ENCODE assay signal across 14 cellular contexts in genomic region chr15:69395460-69395859, GRCh38. TPM values are rescaled to one million over a fixed set of nuclear protein-coding genes. Genes with fewer than 3 reads are reported as not detected.
DNase-seq lines count a peak whose midpoint lies in the region; ATAC-seq and TF ChIP-seq lines count a peak whose summit lies in the region.
"Had no signal": no experiment of that assay in that cellular context is flagged by ENCODE, and none has a peak within 500 bp of the region (broad histone marks: within the 10 kb centered on the region; RNA-seq: fewer than 3 reads in every experiment).

No MANE protein-coding gene starts in this region.

- H2BK120ac ChIP-seq in neuronal stem cell (ENCODE audit: low read depth, low read length), result no peak overlapping the region

- H3K4ac ChIP-seq in neuronal stem cell (ENCODE audit: low read length), result no peak overlapping the region

- no peak overlapping the region for H4K8ac ChIP-seq in neuronal stem cell (ENCODE audit: low read depth, low read length)

- H3K4me1 ChIP-seq in right atrium auricular region, result peaks cover 0 to 9% of the 10 kb centered on the region in 2 donors
- H3K4me1 ChIP-seq in neuronal stem cell (ENCODE audit: control insufficient read depth in 2 of 2, insufficient read depth in 1 of 2, low read depth in 1 of 2, low read length in 2 of 2), result peaks cover 4 to 15% of the 10 kb centered on the region in 2 donors

- H3K36me3 ChIP-seq in right atrium auricular region, result no peaks in the 10 kb centered on the region
- no peaks in the 10 kb centered on the region for H3K36me3 ChIP-seq in neuronal stem cell (replicated peaks in 1 of 2; ENCODE audit: control insufficient read depth in 2 of 2, insufficient read depth in 2 of 2, low read length in 2 of 2)
- H3K36me3 ChIP-seq: BLaER1, HAP-1 had no signal

- H2BK15ac ChIP-seq in neuronal stem cell (ENCODE audit: low read length), result no peak overlapping the region

- no peak overlapping the region for H3K4me3 ChIP-seq in right atrium auricular region
- H3K4me3 ChIP-seq in neuronal stem cell (ENCODE audit: low read length in 2 of 2), result no peak overlapping the region
- H3K4me3 ChIP-seq: BLaER1, HAP-1 had no signal

- no peak for TF ChIP-seq CTCF in right atrium auricular region (IDR thresholded peaks at IDR 0.05)

- H3K4me1 Mint-ChIP-seq in activated naive CD8-positive, alpha-beta T cell treated with anti-CD3 and anti-CD28 coated beads, Interleukin-2, amount 50 U/mL, for 24 hours, result peaks cover 19% of the 10 kb centered on the region

- no peak overlapping the region for H3K27ac ChIP-seq in right atrium auricular region
- no peak overlapping the region for H3K27ac ChIP-seq in neuronal stem cell (replicated peaks; ENCODE audit: low read length)
- H3K27ac ChIP-seq: BLaER1 had no signal

- no peak for ATAC-seq in Right ventricle myocardium inferior
- no peak for ATAC-seq in activated naive CD8-positive, alpha-beta T cell treated with anti-CD3 and anti-CD28 coated beads, Interleukin-2, amount 50 U/mL, for 24 hours
- ATAC-seq in HG03521 (IDR thresholded peaks at IDR 0.05; ENCODE audit: unreplicated experiment), result no peak

- H3K9me3 ChIP-seq in right atrium auricular region, result no peaks in the 10 kb centered on the region
- H3K9me3 ChIP-seq in neuronal stem cell (replicated peaks in 1 of 2; ENCODE audit: control insufficient read depth in 2 of 2, insufficient read depth in 1 of 2, low read depth in 1 of 2, low read length in 2 of 2), result no peaks in the 10 kb centered on the region
- H3K9me3 ChIP-seq: BLaER1, HAP-1 had no signal

- H4K91ac ChIP-seq in neuronal stem cell (ENCODE audit: low read depth, low read length, poor library complexity), result no peak overlapping the region

- no peak overlapping the region for H2BK12ac ChIP-seq in neuronal stem cell (ENCODE audit: low read length)

- peak overlapping the region; percentile 91 for H2AFZ ChIP-seq in neuronal stem cell (ENCODE audit: low read length)

- H3K9ac ChIP-seq in neuronal stem cell (ENCODE audit: low read depth, low read length, poor library complexity), result no peak overlapping the region
- H3K9ac ChIP-seq: BLaER1 had no signal

- no peak overlapping the region for H3K27ac Mint-ChIP-seq in activated naive CD8-positive, alpha-beta T cell treated with anti-CD3 and anti-CD28 coated beads, Interleukin-2, amount 50 U/mL, for 24 hours
- H3K27ac Mint-ChIP-seq: CD4-positive, alpha-beta T cell had no signal

- H3K4me2 ChIP-seq in neuronal stem cell (ENCODE audit: insufficient read depth, low read length, poor library complexity, severe bottlenecking), result no peak overlapping the region
- H3K4me2 ChIP-seq: BLaER1 had no signal

- H3K18ac ChIP-seq in neuronal stem cell (ENCODE audit: low read length), result no peak overlapping the region

- H3K23ac ChIP-seq in neuronal stem cell (ENCODE audit: low read depth, low read length, poor library complexity), result no peak overlapping the region

- no peak overlapping the region for H2BK5ac ChIP-seq in neuronal stem cell (ENCODE audit: low read length)

- intact Hi-C loops in Right ventricle myocardium inferior (cut with DNase I), result loop anchor here (10.0 kb wide), 1 partner anchor 231 kb away; the partner anchor contains the start of gene GLCE

- no peaks in the 10 kb centered on the region for H3K79me1 ChIP-seq in neuronal stem cell (ENCODE audit: low read depth, low read length)

- no peak overlapping the region for H2AK5ac ChIP-seq in neuronal stem cell (ENCODE audit: low read depth, low read length)

- H3K36me3 Mint-ChIP-seq in activated naive CD8-positive, alpha-beta T cell treated with anti-CD3 and anti-CD28 coated beads, Interleukin-2, amount 50 U/mL, for 24 hours (ENCODE audit: low read depth), result no peaks in the 10 kb centered on the region

- H3K9me3 Mint-ChIP-seq in activated naive CD8-positive, alpha-beta T cell treated with anti-CD3 and anti-CD28 coated beads, Interleukin-2, amount 50 U/mL, for 24 hours, result no peaks in the 10 kb centered on the region
- H3K9me3 Mint-ChIP-seq: CD4-positive, alpha-beta T cell had no signal

- H3K27me3 ChIP-seq in right atrium auricular region, result no peaks in the 10 kb centered on the region
- peaks cover 0 to 21% (median 0%) of the 10 kb centered on the region in 3 experiments for H3K27me3 ChIP-seq in neuronal stem cell (ENCODE audit: control insufficient read depth in 3 of 3, insufficient read depth in 3 of 3, low read depth in 1 of 3, low read length in 3 of 3)
- H3K27me3 ChIP-seq: BLaER1 had no signal

- H3K14ac ChIP-seq in neuronal stem cell (ENCODE audit: low read length), result no peak overlapping the region

- DNase-seq in right atrium auricular region (ENCODE audit: low spot score) (peak; percentile 5), Right ventricle myocardium inferior (ENCODE audit: missing footprints) (no peak), islet precursor cell (peak; percentile 34), neuronal stem cell (ENCODE audit: low spot score) (no peak), RPMI8226 (no peak)
- DNase-seq in activated naive CD8-positive, alpha-beta T cell treated with anti-CD3 and anti-CD28 coated beads, Interleukin-2, amount 50 U/mL, for 24 hours, result no peak
- DNase-seq: 8988T; AML-193; Calu3; CD4-positive, alpha-beta T cell; DMS 273 treated with DMSO at 0.1 percent for 48 hours had no signal

- H3K4me3 Mint-ChIP-seq in activated naive CD8-positive, alpha-beta T cell treated with anti-CD3 and anti-CD28 coated beads, Interleukin-2, amount 50 U/mL, for 24 hours, result no peak overlapping the region
- H3K4me3 Mint-ChIP-seq: CD4-positive, alpha-beta T cell had no signal

- WGBS in neuronal stem cell (ENCODE audit: extremely low coverage in 2 of 2, insufficient read length in 2 of 2, insufficient replicate concordance in 1 of 2), 2 donors, result no CpG with 5 or more reads among the region's 10 CpGs

- no peaks in the 10 kb centered on the region for H3K27me3 Mint-ChIP-seq in activated naive CD8-positive, alpha-beta T cell treated with anti-CD3 and anti-CD28 coated beads, Interleukin-2, amount 50 U/mL, for 24 hours
- H3K27me3 Mint-ChIP-seq: CD4-positive, alpha-beta T cell had no signal

RNA-seq across cellular contexts. Expression of gene KIF23, which starts 18.7 kb away (rescaled TPM):
- total RNA-seq in right atrium auricular region (1 to 10 TPM; 1.3 to 3.6 TPM), Right ventricle myocardium inferior (1.5 TPM)
- polyA plus RNA-seq in neuronal stem cell (2013, experiment 1 of 2), result 46.3 TPM
- polyA plus RNA-seq in neuronal stem cell (2013, experiment 2 of 2), result 44.5 TPM

RNA-seq across cellular contexts. Expression of gene RPLP1, which starts 57.2 kb away (rescaled TPM):
- total RNA-seq in right atrium auricular region (100 to 1,000 TPM; 560 to 705 TPM), Right ventricle myocardium inferior (1,256 TPM)
- polyA plus RNA-seq in neuronal stem cell (2013, experiment 1 of 2), result 3,764 TPM
- 3,897 TPM for polyA plus RNA-seq in neuronal stem cell (2013, experiment 2 of 2)

Comparison
In these comparisons a context has a peak if more than half of its experiments do, and no peak if none do; other contexts are left out.
1. DNase-seq: peak in right atrium auricular region (single experiment) and islet precursor cell (single experiment); none in Right ventricle myocardium inferior (single experiment), neuronal stem cell (single experiment), RPMI8226 (single experiment) and activated naive CD8-positive, alpha-beta T cell treated with anti-CD3 and anti-CD28 coated beads, Interleukin-2, amount 50 U/mL, for 24 hours (single experiment).